In genomic region chr19:43754562-43755255, GRCh38 we compare ENCODE assay signal across 1 cellular context.
TF ChIP-seq lines count a peak whose summit lies in the region.

TSS of gene SMG9 (minus strand) at chr19:43754962. CDS start at chr19:43750741, 4,221 bp downstream.

TF ChIP-seq in HEK293, 187 proteins besides CTCF, POLR2A, EP300 and RAD21 (continued from another document and continues in another):
- TF ChIP-seq ZBTB10 (tag by site-specific recombination; IDR thresholded peaks at IDR 0.05) (peak; percentile 97), MZF1 (tag by site-specific recombination; IDR thresholded peaks at IDR 0.05; ENCODE audit: borderline replicate concordance) (peak; percentile 57; the same call in 1 of the 2 replicates), ZBTB7A (tag by site-specific recombination; IDR thresholded peaks at IDR 0.05; ENCODE audit: low read depth) (peak; percentile 91), ZNF560 (tag by site-specific recombination; IDR thresholded peaks at IDR 0.05; ENCODE audit: borderline replicate concordance) (no peak), ZNF350 (tag by site-specific recombination; IDR thresholded peaks at IDR 0.05) (no peak), ZNF510 (tag by site-specific recombination; IDR thresholded peaks at IDR 0.05; ENCODE audit: insufficient replicate concordance) (no peak), SETDB1 (IDR thresholded peaks at IDR 0.05; ENCODE audit: insufficient read length, low read length) (no peak), ZNF48 (tag by site-specific recombination; IDR thresholded peaks at IDR 0.05) (no peak), ZNF521 (tag by site-specific recombination; IDR thresholded peaks at IDR 0.05) (no peak), ZNF639 (tag by site-specific recombination; IDR thresholded peaks at IDR 0.05) (peak; percentile 85; the same call in 1 of the 2 replicates), ZNF24 (tag by site-specific recombination; IDR thresholded peaks at IDR 0.05) (peak; percentile 93; the same call in 1 of the 2 replicates), BCL6B (tag by site-specific recombination; IDR thresholded peaks at IDR 0.05) (no peak), ZNF561 (tag by site-specific recombination; IDR thresholded peaks at IDR 0.05; ENCODE audit: borderline replicate concordance) (peak; percentile 99), INSM2 (tag by site-specific recombination; IDR thresholded peaks at IDR 0.05) (peak; percentile 76; the same call in 1 of the 2 replicates), ZNF157 (tag by site-specific recombination; IDR thresholded peaks at IDR 0.05) (no peak), ZNF585B (tag by site-specific recombination; IDR thresholded peaks at IDR 0.05) (no peak), ZNF629 (tag by site-specific recombination; IDR thresholded peaks at IDR 0.05) (peak; percentile 85), ZNF16 (tag by site-specific recombination; IDR thresholded peaks at IDR 0.05; ENCODE audit: low read depth) (no peak; the same call in 1 of the 2 replicates), ZXDB (tag by site-specific recombination; IDR thresholded peaks at IDR 0.05) (peak; percentile 99), ZNF624 (tag by site-specific recombination; IDR thresholded peaks at IDR 0.05) (no peak), GLI4 (tag by site-specific recombination; IDR thresholded peaks at IDR 0.05) (no peak), ZNF266 (tag by site-specific recombination; IDR thresholded peaks at IDR 0.05; ENCODE audit: low read depth) (no peak), ZNF449 (tag by site-specific recombination; IDR thresholded peaks at IDR 0.05) (peak; percentile 75; the same call in 1 of the 2 replicates), ZNF18 (tag by site-specific recombination; IDR thresholded peaks at IDR 0.05) (0 out of 2 replicates have a peak, but pooled peaks have one; percentile 15), MEIS1 (CRISPR knock-in tag; IDR thresholded peaks at IDR 0.05; ENCODE audit: borderline replicate concordance) (no peak), ZNF548 (tag by site-specific recombination; IDR thresholded peaks at IDR 0.05) (no peak), HIC1 (tag by site-specific recombination; IDR thresholded peaks at IDR 0.05) (no peak), ZNF394 (tag by site-specific recombination; IDR thresholded peaks at IDR 0.05; ENCODE audit: borderline replicate concordance) (peak; percentile 57; the same call in 1 of the 2 replicates), PRDM6 (tag by site-specific recombination; IDR thresholded peaks at IDR 0.05) (no peak), KLF17 (tag by site-specific recombination; IDR thresholded peaks at IDR 0.05) (peak; percentile 91), AEBP2 (tag by site-specific recombination; IDR thresholded peaks at IDR 0.05; ENCODE audit: borderline replicate concordance) (no peak), ZNF837 (tag by site-specific recombination; IDR thresholded peaks at IDR 0.05) (no peak), ZNF324 (tag by site-specific recombination; IDR thresholded peaks at IDR 0.05) (peak; percentile 93; the same call in 1 of the 2 replicates), ZBTB20 (tag by site-specific recombination; IDR thresholded peaks at IDR 0.05) (peak; percentile 92; the same call in 1 of the 2 replicates), ZSCAN16 (tag by site-specific recombination; IDR thresholded peaks at IDR 0.05) (0 out of 2 replicates have a peak, but pooled peaks have one; percentile 18), HOXC10 (CRISPR knock-in tag; IDR thresholded peaks at IDR 0.05) (no peak), ZNF571 (tag by site-specific recombination; IDR thresholded peaks at IDR 0.05) (no peak), TRIM28 (IDR thresholded peaks at IDR 0.05; ENCODE audit: borderline replicate concordance, low read length) (no peak; the same call in 1 of the 2 replicates), ZNF514 (tag by site-specific recombination; IDR thresholded peaks at IDR 0.05) (no peak), YY1 (tag by site-specific recombination; IDR thresholded peaks at IDR 0.05) (peak; percentile 99), ZFP37 (tag by site-specific recombination; IDR thresholded peaks at IDR 0.05) (no peak), ZNF792 (tag by site-specific recombination; IDR thresholded peaks at IDR 0.05) (no peak), ZSCAN23 (tag by site-specific recombination; IDR thresholded peaks at IDR 0.05) (0 out of 2 replicates have a peak, but pooled peaks have one; percentile 59), ZFP69B (tag by site-specific recombination; IDR thresholded peaks at IDR 0.05) (peak; percentile 66), ELK4 (IDR thresholded peaks at IDR 0.05; ENCODE audit: borderline replicate concordance, low read depth, low read length) (no peak), ZBTB1 (tag by site-specific recombination; IDR thresholded peaks at IDR 0.05) (peak; percentile 95)
